In genomic region chr3:62919784-62920183, GRCh38 we compare ENCODE assay signal across 39 cellular contexts. TPM values are rescaled to one million over a fixed set of nuclear protein-coding genes. Genes with fewer than 3 reads are reported as not detected.
"Had no signal": no experiment of that assay in that cellular context is flagged by ENCODE, and none has a peak within 500 bp of the region (broad histone marks: within the 10 kb centered on the region; RNA-seq: fewer than 3 reads in every experiment).

No MANE protein-coding gene starts in this region.

- H3K36me3 ChIP-seq: ascending aorta, cardiac muscle cell had no signal

- FAIRE-seq: bronchial epithelial cell, TTC549 had no signal

- H3K27me3 Mint-ChIP-seq: activated CD4-positive, alpha-beta memory T cell treated with anti-CD3 and anti-CD28 coated beads, Interleukin-2, amount 10 ng/mL, durations not matched to agents 7 days and 5 days; activated CD4-positive, alpha-beta T cell treated with anti-CD3 and anti-CD28 coated beads for 36 hours; activated CD4-positive, alpha-beta T cell treated with anti-CD3 and anti-CD28 coated beads, Interleukin-2, amount 10 ng/mL, durations not matched to agents 7 days and 5 days; activated CD8-positive, alpha-beta memory T cell treated with anti-CD3 and anti-CD28 coated beads, Interleukin-2, amount 10 ng/mL, durations not matched to agents 7 days and 5 days; activated naive CD4-positive, alpha-beta T cell treated with anti-CD3 and anti-CD28 coated beads, Interleukin-2, amount 10 ng/mL, durations not matched to agents 7 days and 5 days; activated naive CD8-positive, alpha-beta T cell treated with anti-CD3 and anti-CD28 coated beads, Interleukin-2, amount 10 ng/mL, durations not matched to agents 7 days and 5 days; activated naive CD8-positive, alpha-beta T cell treated with anti-CD3 and anti-CD28 coated beads, Interleukin-2, amount 50 U/mL, for 24 hours; activated T-cell treated with anti-CD3 and anti-CD28 coated beads, Interleukin-2, amount 50 U/mL, for 24 hours; central memory CD8-positive, alpha-beta T cell had no signal

- H3K9me3 ChIP-seq: ascending aorta had no signal

- H3K36me3 Mint-ChIP-seq: activated CD8-positive, alpha-beta memory T cell treated with anti-CD3 and anti-CD28 coated beads, Interleukin-2, amount 10 ng/mL, durations not matched to agents 7 days and 5 days; activated naive CD4-positive, alpha-beta T cell treated with anti-CD3 and anti-CD28 coated beads, Interleukin-2, amount 10 ng/mL, durations not matched to agents 7 days and 5 days; activated naive CD4-positive, alpha-beta T cell treated with anti-CD3 and anti-CD28 coated beads, Interleukin-2, amount 50 U/mL, for 24 hours; activated naive CD8-positive, alpha-beta T cell; activated naive CD8-positive, alpha-beta T cell treated with anti-CD3 and anti-CD28 coated beads, Interleukin-2, amount 10 ng/mL, durations not matched to agents 7 days and 5 days; brain had no signal

- H3K4me3 ChIP-seq: ascending aorta, cardiac muscle cell had no signal

- H3K9me3 Mint-ChIP-seq: activated CD4-positive, alpha-beta T cell treated with anti-CD3 and anti-CD28 coated beads, Interleukin-2, amount 10 ng/mL, durations not matched to agents 7 days and 5 days; activated naive CD8-positive, alpha-beta T cell treated with anti-CD3 and anti-CD28 coated beads, Interleukin-2, amount 10 ng/mL, durations not matched to agents 7 days and 5 days; activated T-cell treated with anti-CD3 and anti-CD28 coated beads, Interleukin-2, amount 50 U/mL, for 24 hours; T-helper 1 cell treated with Interleukin-12 subunit alpha and Interleukin-12 subunit beta and Interleukin-4 antibody, amounts not matched to agents 30 μg/mL and 1 μg/mL, for 36 hours; T-helper 2 cell treated with Interferon-gamma antibody and Interleukin-4, amounts not matched to agents 5 μg/mL and 100 μg/mL, for 36 hours had no signal

- H3K27ac Mint-ChIP-seq: activated CD4-positive, alpha-beta memory T cell treated with anti-CD3 and anti-CD28 coated beads, Interleukin-2, amount 10 ng/mL, durations not matched to agents 7 days and 5 days; activated CD4-positive, alpha-beta T cell treated with anti-CD3 and anti-CD28 coated beads for 36 hours; activated CD4-positive, alpha-beta T cell treated with anti-CD3 and anti-CD28 coated beads, Interleukin-2, amount 10 ng/mL, durations not matched to agents 7 days and 5 days; activated CD8-positive, alpha-beta memory T cell treated with anti-CD3 and anti-CD28 coated beads, Interleukin-2, amount 10 ng/mL, durations not matched to agents 7 days and 5 days; activated CD8-positive, alpha-beta T cell treated with anti-CD3 and anti-CD28 coated beads, Interleukin-2, amount 10 ng/mL, durations not matched to agents 7 days and 5 days; activated naive CD4-positive, alpha-beta T cell treated with anti-CD3 and anti-CD28 coated beads, Interleukin-2, amount 10 ng/mL, durations not matched to agents 7 days and 5 days; activated naive CD4-positive, alpha-beta T cell treated with anti-CD3 and anti-CD28 coated beads, Interleukin-2, amount 50 U/mL, for 24 hours; activated naive CD8-positive, alpha-beta T cell; activated naive CD8-positive, alpha-beta T cell treated with anti-CD3 and anti-CD28 coated beads, Interleukin-2, amount 10 ng/mL, durations not matched to agents 7 days and 5 days; activated naive CD8-positive, alpha-beta T cell treated with anti-CD3 and anti-CD28 coated beads, Interleukin-2, amount 50 U/mL, for 24 hours; activated T-cell treated with anti-CD3 and anti-CD28 coated beads, Interleukin-2, amount 50 U/mL, for 24 hours; activated T-helper 2 cell treated with anti-CD3 and anti-CD28 coated beads, Interferon-gamma antibody, Interleukin-2, Interleukin-4, amounts not matched to agents 10 μg/mL and 5 μg/mL and 100 μg/mL, durations not matched to agents 14 hours and 24 hours and 36 hours; brain; T-helper 1 cell treated with Interleukin-12 subunit alpha and Interleukin-12 subunit beta and Interleukin-4 antibody, amounts not matched to agents 30 μg/mL and 1 μg/mL, for 36 hours; T-helper 2 cell treated with Interferon-gamma antibody and Interleukin-4, amounts not matched to agents 5 μg/mL and 100 μg/mL, for 36 hours had no signal

- H3K4me3 Mint-ChIP-seq: activated CD4-positive, alpha-beta memory T cell treated with anti-CD3 and anti-CD28 coated beads, Interleukin-2, amount 10 ng/mL, durations not matched to agents 7 days and 5 days; activated CD4-positive, alpha-beta T cell treated with anti-CD3 and anti-CD28 coated beads for 36 hours; activated CD4-positive, alpha-beta T cell treated with anti-CD3 and anti-CD28 coated beads, Interleukin-2, amount 10 ng/mL, durations not matched to agents 7 days and 5 days; activated CD8-positive, alpha-beta memory T cell treated with anti-CD3 and anti-CD28 coated beads, Interleukin-2, amount 10 ng/mL, durations not matched to agents 7 days and 5 days; activated CD8-positive, alpha-beta T cell treated with anti-CD3 and anti-CD28 coated beads, Interleukin-2, amount 10 ng/mL, durations not matched to agents 7 days and 5 days; activated naive CD4-positive, alpha-beta T cell treated with anti-CD3 and anti-CD28 coated beads, Interleukin-2, amount 10 ng/mL, durations not matched to agents 7 days and 5 days; activated naive CD4-positive, alpha-beta T cell treated with anti-CD3 and anti-CD28 coated beads, Interleukin-2, amount 50 U/mL, for 24 hours; activated naive CD8-positive, alpha-beta T cell; activated naive CD8-positive, alpha-beta T cell treated with anti-CD3 and anti-CD28 coated beads, Interleukin-2, amount 10 ng/mL, durations not matched to agents 7 days and 5 days; activated naive CD8-positive, alpha-beta T cell treated with anti-CD3 and anti-CD28 coated beads, Interleukin-2, amount 50 U/mL, for 24 hours; activated T-cell treated with anti-CD3 and anti-CD28 coated beads, Interleukin-2, amount 50 U/mL, for 24 hours; brain; central memory CD8-positive, alpha-beta T cell; T-helper 1 cell treated with Interleukin-12 subunit alpha and Interleukin-12 subunit beta and Interleukin-4 antibody, amounts not matched to agents 30 μg/mL and 1 μg/mL, for 36 hours; T-helper 2 cell treated with Interferon-gamma antibody and Interleukin-4, amounts not matched to agents 5 μg/mL and 100 μg/mL, for 36 hours had no signal

- H3K4me1 Mint-ChIP-seq: activated CD4-positive, alpha-beta memory T cell treated with anti-CD3 and anti-CD28 coated beads, Interleukin-2, amount 10 ng/mL, durations not matched to agents 7 days and 5 days; activated CD4-positive, alpha-beta T cell treated with anti-CD3 and anti-CD28 coated beads for 36 hours; activated CD4-positive, alpha-beta T cell treated with anti-CD3 and anti-CD28 coated beads, Interleukin-2, amount 10 ng/mL, durations not matched to agents 7 days and 5 days; activated CD8-positive, alpha-beta memory T cell treated with anti-CD3 and anti-CD28 coated beads, Interleukin-2, amount 10 ng/mL, durations not matched to agents 7 days and 5 days; activated naive CD4-positive, alpha-beta T cell treated with anti-CD3 and anti-CD28 coated beads, Interleukin-2, amount 10 ng/mL, durations not matched to agents 7 days and 5 days; activated naive CD4-positive, alpha-beta T cell treated with anti-CD3 and anti-CD28 coated beads, Interleukin-2, amount 50 U/mL, for 24 hours; activated naive CD8-positive, alpha-beta T cell treated with anti-CD3 and anti-CD28 coated beads, Interleukin-2, amount 10 ng/mL, durations not matched to agents 7 days and 5 days; activated naive CD8-positive, alpha-beta T cell treated with anti-CD3 and anti-CD28 coated beads, Interleukin-2, amount 50 U/mL, for 24 hours; brain; central memory CD8-positive, alpha-beta T cell had no signal

- H3K27me3 ChIP-seq: ascending aorta, cardiac muscle cell had no signal

- ATAC-seq: activated CD4-positive, alpha-beta T cell treated with anti-CD3 and anti-CD28 coated beads for 36 hours; activated CD4-positive, CD25-positive, alpha-beta regulatory T cell treated with anti-CD3 and anti-CD28 coated beads, Interleukin-2, amount 50 U/mL, for 24 hours; activated CD8-positive, alpha-beta memory T cell treated with anti-CD3 and anti-CD28 coated beads, Interleukin-2, amount 10 ng/mL, durations not matched to agents 7 days and 5 days; activated CD8-positive, alpha-beta T cell treated with anti-CD3 and anti-CD28 coated beads, Interleukin-2, amount 10 ng/mL, durations not matched to agents 7 days and 5 days; activated naive CD8-positive, alpha-beta T cell treated with anti-CD3 and anti-CD28 coated beads, Interleukin-2, amount 50 U/mL, for 24 hours had no signal

- H3K27ac ChIP-seq: ascending aorta, cardiac muscle cell, VCaP had no signal

- DNase-seq: activated CD4-positive, alpha-beta memory T cell treated with anti-CD3 and anti-CD28 coated beads, Interleukin-2, amount 10 ng/mL, durations not matched to agents 7 days and 5 days; activated CD4-positive, alpha-beta T cell treated with anti-CD3 and anti-CD28 coated beads for 1 hour; activated CD4-positive, alpha-beta T cell treated with anti-CD3 and anti-CD28 coated beads for 36 hours; activated CD4-positive, alpha-beta T cell treated with anti-CD3 and anti-CD28 coated beads for 48 hours; activated CD4-positive, alpha-beta T cell treated with anti-CD3 and anti-CD28 coated beads, Interleukin-2, amount 10 ng/mL, durations not matched to agents 7 days and 5 days; activated CD4-positive, alpha-beta T cell treated with anti-CD3 and anti-CD28 coated beads, Interleukin-2, amount 50 U/mL, for 48 hours; activated CD4-positive, CD25-positive, alpha-beta regulatory T cell; activated CD8-positive, alpha-beta memory T cell treated with anti-CD3 and anti-CD28 coated beads for 24 hours; activated CD8-positive, alpha-beta memory T cell treated with anti-CD3 and anti-CD28 coated beads, Interleukin-2, amount 10 ng/mL, durations not matched to agents 7 days and 5 days; activated CD8-positive, alpha-beta memory T cell treated with anti-CD3 and anti-CD28 coated beads, Interleukin-2, amount 50 U/mL, for 48 hours; activated CD8-positive, alpha-beta T cell treated with anti-CD3 and anti-CD28 coated beads, Interleukin-2, amount 10 ng/mL, durations not matched to agents 7 days and 5 days; activated effector memory CD4-positive, alpha-beta T cell treated with Interleukin-2 at 50 U/mL for 16 hours; activated gamma-delta T cell; activated naive CD4-positive, alpha-beta T cell treated with anti-CD3 and anti-CD28 coated beads, Interleukin-2, amount 10 ng/mL, durations not matched to agents 7 days and 5 days; activated naive CD4-positive, alpha-beta T cell treated with Interleukin-2 at 50 U/mL for 16 hours; activated naive CD8-positive, alpha-beta T cell treated with anti-CD3 and anti-CD28 coated beads, Interleukin-2, amount 10 ng/mL, durations not matched to agents 7 days and 5 days; activated naive CD8-positive, alpha-beta T cell treated with anti-CD3 and anti-CD28 coated beads, Interleukin-2, amount 50 U/mL, for 24 hours; activated T-cell treated with anti-CD3 and anti-CD28 coated beads, Interleukin-2, amount 50 U/mL, for 24 hours; activated T-cell treated with anti-CD3 and anti-CD28 coated beads, Interleukin-2, amount 50 U/mL, for 48 hours; amygdala; anterior cingulate cortex; caudate nucleus; cerebellar nuclear complex; T-helper 2 cell; T-helper 9 cell had no signal

- H3K4me1 ChIP-seq: ascending aorta had no signal

RNA-seq across cellular contexts. Expression of gene CADPS, which starts 44.6 kb away (rescaled TPM):
- total RNA-seq: activated CD4-positive, alpha-beta memory T cell treated with anti-CD3 and anti-CD28 coated beads, Interleukin-2, amount 10 ng/mL, durations not matched to agents 7 days and 5 days; activated CD4-positive, alpha-beta T cell treated with anti-CD3 and anti-CD28 coated beads for 36 hours; activated CD4-positive, alpha-beta T cell treated with anti-CD3 and anti-CD28 coated beads, Interleukin-2, amount 10 ng/mL, durations not matched to agents 7 days and 5 days; activated CD8-positive, alpha-beta memory T cell treated with anti-CD3 and anti-CD28 coated beads, Interleukin-2, amount 10 ng/mL, durations not matched to agents 7 days and 5 days; activated CD8-positive, alpha-beta T cell treated with anti-CD3 and anti-CD28 coated beads, Interleukin-2, amount 10 ng/mL, durations not matched to agents 7 days and 5 days; activated naive CD8-positive, alpha-beta T cell treated with anti-CD3 and anti-CD28 coated beads, Interleukin-2, amount 10 ng/mL, durations not matched to agents 7 days and 5 days; activated T-helper 2 cell treated with anti-CD3 and anti-CD28 coated beads, Interferon-gamma antibody, Interleukin-2, Interleukin-4, amounts not matched to agents 10 μg/mL and 5 μg/mL and 100 μg/mL, durations not matched to agents 14 hours and 24 hours and 36 hours; ascending aorta; chondrocyte had no signal
